10 cellular contexts compared by ENCODE assay signal in genomic region chr11:119618208-119618909, GRCh38.
A peak's percentile ranks its signal among the peaks of the same experiment; 100 is the strongest.
DNase-seq lines count a peak whose midpoint lies in the region; ATAC-seq and TF ChIP-seq lines count a peak whose summit lies in the region.
"Had no signal": no experiment of that assay in that cellular context is flagged by ENCODE, and none has a peak within 500 bp of the region (broad histone marks: within the 10 kb centered on the region; RNA-seq: fewer than 3 reads in every experiment).

No MANE protein-coding gene starts in this region.

- ATAC-seq in left lobe of liver: peak; percentile 49
- ATAC-seq in HG03095 (IDR thresholded peaks at IDR 0.05; ENCODE audit: unreplicated experiment): no peak

- H3K27me3 ChIP-seq in testis: no peaks in the 10 kb centered on the region
- no peaks in the 10 kb centered on the region for H3K27me3 ChIP-seq in uterus
- H3K27me3 ChIP-seq: upper lobe of left lung had no signal

- H3K27ac ChIP-seq in caudate nucleus (ENCODE audit: low read depth, low read length): peak overlapping the region; percentile 78
- H3K27ac ChIP-seq in testis: no peak overlapping the region
- no peak overlapping the region for H3K27ac ChIP-seq in uterus

- TF ChIP-seq CTCF in testis (IDR thresholded peaks at IDR 0.05): no peak
- no peak for TF ChIP-seq CTCF in uterus (IDR thresholded peaks at IDR 0.05)

- intact Hi-C loops in testis (cut with DNase I; ENCODE audit: low total_unique reads) (no loop called here), uterus (cut with DNase I; ENCODE audit: low total_unique reads) (no loop called here)

- peak; percentile 13 for DNase-seq in SIG-M5 treated with dmso at 0.1 percent for 504 hours (lab: John Stamatoyannopoulos, UW; ENCODE audit: unreplicated experiment)
- DNase-seq in SIG-M5 (lab: John Stamatoyannopoulos, UW): no peak
- peak in 57 of 61 donors; percentile 3 to 92 (median 73) for DNase-seq in caudate nucleus (lab: John Stamatoyannopoulos, UW)
- no peak for DNase-seq in left lobe of liver (ENCODE audit: low spot score)
- peak; percentile 41 for DNase-seq in testis
- no peak for DNase-seq in DMS 273 (lab: John Stamatoyannopoulos, UW; ENCODE audit: unreplicated experiment)
- DNase-seq in uterus: no peak
- DNase-seq: NCI-H524 treated with DMSO at 0.1 percent for 48 hours had no signal

- TF ChIP-seq POLR2A in testis (IDR thresholded peaks at IDR 0.05) (no peak), uterus (IDR thresholded peaks at IDR 0.05) (no peak)

- H3K9me3 ChIP-seq in testis (no peaks in the 10 kb centered on the region), uterus (no peaks in the 10 kb centered on the region)
- H3K9me3 ChIP-seq: upper lobe of left lung had no signal

- WGBS in testis, 2 donors: 78 to 79% methylated on average over 8 of the region's 8 CpGs

- H3K4me3 ChIP-seq in testis (no peak overlapping the region), uterus (no peak overlapping the region)
- H3K4me3 ChIP-seq: upper lobe of left lung had no signal

- H3K4me1 ChIP-seq in testis: no peaks in the 10 kb centered on the region
- H3K4me1 ChIP-seq in uterus: no peaks in the 10 kb centered on the region

- H3K36me3 ChIP-seq in testis (ENCODE audit: low read depth, missing control alignments) (no peaks in the 10 kb centered on the region), uterus (no peaks in the 10 kb centered on the region)
- H3K36me3 ChIP-seq: upper lobe of left lung had no signal

Comparison
In these comparisons a context has a peak if more than half of its experiments do, and no peak if none do; other contexts are left out.
1. DNase-seq: peak in SIG-M5 treated with dmso at 0.1 percent for 504 hours (single experiment), caudate nucleus (57 of 61) and testis (single experiment); none in SIG-M5 (single experiment), left lobe of liver (single experiment), DMS 273 (single experiment) and uterus (0 of 2).